28 cellular contexts compared by ENCODE assay signal in the genomic region with DNA sequence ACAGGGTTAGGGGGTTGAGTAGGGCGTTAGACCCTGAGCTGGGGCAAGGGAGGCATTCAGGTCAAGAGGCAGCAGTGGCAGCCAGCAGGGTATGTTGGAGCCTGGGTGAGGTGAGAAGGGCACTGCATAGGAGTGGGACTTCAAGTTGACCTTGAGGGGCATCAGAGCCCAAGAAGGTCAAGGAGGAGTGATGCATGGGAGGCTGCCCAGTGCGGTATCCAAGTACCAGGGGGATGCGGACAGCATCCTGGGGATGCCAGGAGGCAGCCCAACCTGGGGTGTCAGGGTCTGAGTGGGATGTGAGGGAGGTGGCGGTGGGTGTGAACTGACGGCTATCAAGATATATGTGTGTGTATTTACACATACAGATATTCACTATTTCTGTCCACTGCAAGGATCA. TPM values are rescaled to one million over a fixed set of nuclear protein-coding genes. Genes with fewer than 3 reads are reported as not detected.
"Had no signal": no experiment of that assay in that cellular context is flagged by ENCODE, and none has a peak within 500 bp of the region (broad histone marks: within the 10 kb centered on the region; RNA-seq: fewer than 3 reads in every experiment).

No MANE protein-coding gene starts in this region.

- H3K27ac ChIP-seq: ovary, parathyroid adenoma, psoas muscle, right lobe of liver, sigmoid colon, stomach, thoracic aorta, thyroid gland, tibial nerve, upper lobe of left lung, uterus had no signal

- H3K4me1 Mint-ChIP-seq: naive thymus-derived CD8-positive, alpha-beta T cell; nephron progenitor cell; neural crest cell; stimulated activated effector memory CD8-positive, alpha-beta T cell treated with anti-CD3 and anti-CD28 coated beads, Interleukin-12 subunit alpha, Interleukin-12 subunit beta, amount 100 ng/mL, for 72 hours; stimulated activated naive B cell treated with anti-CD40 and anti-IgM and Interleukin-4, amounts not matched to agents 10 μg/mL and 1 μg/mL and 100 μg/mL, for 72 hours had no signal

- H3K4me3 Mint-ChIP-seq: naive thymus-derived CD8-positive, alpha-beta T cell; natural killer cell treated with Interleukin-12 subunit alpha and Interleukin-12 subunit beta and Interleukin-15 and Interleukin-18, amount 100 ng/mL, for 72 hours; nephron progenitor cell; neural crest cell; stimulated activated effector memory CD8-positive, alpha-beta T cell treated with anti-CD3 and anti-CD28 coated beads, Interleukin-12 subunit alpha, Interleukin-12 subunit beta, amount 100 ng/mL, for 72 hours; stimulated activated naive B cell treated with anti-CD40 and anti-IgM and Interleukin-4, amounts not matched to agents 10 μg/mL and 1 μg/mL and 100 μg/mL, for 72 hours; stimulated activated naive CD8-positive, alpha-beta T cell treated with anti-CD3 and anti-CD28 coated beads, Interleukin-15, Interleukin-2, amounts not matched to agents 100 ng/mL and 50 ng/mL, for 24 hours had no signal

- H3K36me3 ChIP-seq: ovary, right lobe of liver, sigmoid colon, stomach, thoracic aorta, thyroid gland, tibial nerve, upper lobe of left lung, uterus had no signal

- H3K27me3 ChIP-seq: ovary, right lobe of liver, sigmoid colon, stomach, thyroid gland, tibial nerve, upper lobe of left lung, uterus had no signal

- H3K4me3 ChIP-seq: ovary, psoas muscle, right lobe of liver, sigmoid colon, stomach, thoracic aorta, thyroid gland, tibial nerve, upper lobe of left lung, uterus had no signal

- H3K4me1 ChIP-seq: parathyroid adenoma, psoas muscle, uterus had no signal

- H3K27ac Mint-ChIP-seq: naive thymus-derived CD8-positive, alpha-beta T cell; natural killer cell treated with Interleukin-12 subunit alpha and Interleukin-12 subunit beta and Interleukin-15 and Interleukin-18, amount 100 ng/mL, for 72 hours; nephron progenitor cell; progenitor cell of endocrine pancreas; stimulated activated effector memory CD8-positive, alpha-beta T cell treated with anti-CD3 and anti-CD28 coated beads, Interleukin-12 subunit alpha, Interleukin-12 subunit beta, amount 100 ng/mL, for 72 hours; stimulated activated naive B cell treated with anti-CD40 and anti-IgM and Interleukin-4, amounts not matched to agents 10 μg/mL and 1 μg/mL and 100 μg/mL, for 72 hours; stimulated activated naive CD8-positive, alpha-beta T cell treated with anti-CD3 and anti-CD28 coated beads, Interleukin-15, Interleukin-2, amounts not matched to agents 100 ng/mL and 50 ng/mL, for 24 hours had no signal

- DNase-seq: naive thymus-derived CD8-positive, alpha-beta T cell; nephron progenitor cell; occipital lobe; ovary; psoas muscle; right cardiac atrium; right lobe of liver; sigmoid colon; small intestine; stimulated activated CD4-positive, alpha-beta T cell treated with anti-CD3 and anti-CD28 coated beads, Interleukin-15, amount 100 ng/mL, for 24 hours; stimulated activated CD4-positive, alpha-beta T cell treated with anti-CD3 and anti-CD28 coated beads, Interleukin-2, amount 100 ng/mL, for 24 hours; stimulated activated CD4-positive, alpha-beta T cell treated with anti-CD3 and anti-CD28 coated beads, Interleukin-2, amount 100 ng/mL, for 48 hours; stimulated activated CD4-positive, alpha-beta T cell treated with anti-CD3 and anti-CD28 coated beads, Interleukin-4, amount 100 ng/mL, for 24 hours; stimulated activated naive B cell treated with anti-CD40 and anti-IgM and Interleukin-4, amounts not matched to agents 10 μg/mL and 1 μg/mL and 100 μg/mL, for 72 hours; stimulated activated naive CD4-positive, alpha-beta T cell treated with Interleukin-2 at 50 U/mL for 16 hours; stomach; thyroid gland; trophoblast cell; uterus had no signal

- H2AFZ ChIP-seq: parathyroid adenoma had no signal

- H3K36me3 Mint-ChIP-seq: naive thymus-derived CD8-positive, alpha-beta T cell; natural killer cell treated with Interleukin-12 subunit alpha and Interleukin-12 subunit beta and Interleukin-15 and Interleukin-18, amount 100 ng/mL, for 72 hours; stimulated activated effector memory CD8-positive, alpha-beta T cell treated with anti-CD3 and anti-CD28 coated beads, Interleukin-12 subunit alpha, Interleukin-12 subunit beta, amount 100 ng/mL, for 72 hours; stimulated activated naive B cell treated with anti-CD40 and anti-IgM and Interleukin-4, amounts not matched to agents 10 μg/mL and 1 μg/mL and 100 μg/mL, for 72 hours had no signal

- H3K9me3 Mint-ChIP-seq: neural crest cell; stimulated activated naive CD8-positive, alpha-beta T cell treated with anti-CD3 and anti-CD28 coated beads, Interleukin-15, Interleukin-2, amounts not matched to agents 100 ng/mL and 50 ng/mL, for 24 hours had no signal

- H3K9me3 ChIP-seq: ovary, psoas muscle, right lobe of liver, sigmoid colon, stomach, thoracic aorta, thyroid gland, tibial nerve, upper lobe of left lung, uterus had no signal

- ATAC-seq: naive thymus-derived CD8-positive, alpha-beta T cell; natural killer cell treated with Interleukin-12 subunit alpha and Interleukin-12 subunit beta and Interleukin-15 and Interleukin-18, amount 100 ng/mL, for 72 hours; psoas muscle; right cardiac atrium; stimulated activated effector memory CD8-positive, alpha-beta T cell treated with anti-CD3 and anti-CD28 coated beads, Interleukin-12 subunit alpha, Interleukin-12 subunit beta, amount 100 ng/mL, for 72 hours; stimulated activated naive B cell treated with anti-CD40 and anti-IgM and Interleukin-4, amounts not matched to agents 10 μg/mL and 1 μg/mL and 100 μg/mL, for 72 hours had no signal

- H3K9ac ChIP-seq: parathyroid adenoma had no signal

RNA-seq across cellular contexts. Expression of gene DCLK2, which starts 9.9 kb away (rescaled TPM):
- total RNA-seq: naive thymus-derived CD8-positive, alpha-beta T cell had no signal
